In genomic region chr2:74020717-74021406, GRCh38 we compare ENCODE assay signal across 10 cellular contexts. TPM values are rescaled to one million over a fixed set of nuclear protein-coding genes. Genes with fewer than 3 reads are reported as not detected.
DNase-seq lines count a peak whose midpoint lies in the region; ATAC-seq and TF ChIP-seq lines count a peak whose summit lies in the region.
"Had no signal": no experiment of that assay in that cellular context is flagged by ENCODE, and none has a peak within 500 bp of the region (broad histone marks: within the 10 kb centered on the region; RNA-seq: fewer than 3 reads in every experiment).

No MANE protein-coding gene starts in this region.

- H3K36me3 ChIP-seq in KMS-11 (ENCODE audit: insufficient read depth): no peaks in the 10 kb centered on the region
- H3K36me3 ChIP-seq in Caco-2 (ENCODE audit: control insufficient read depth, insufficient read depth, low read length): no peaks in the 10 kb centered on the region; the same call in 1 of the 2 replicates
- no peaks in the 10 kb centered on the region for H3K36me3 ChIP-seq in thyroid gland

- H3K4me1 Mint-ChIP-seq in activated CD8-positive, alpha-beta T cell treated with anti-CD3 and anti-CD28 coated beads for 36 hours (ENCODE audit: low read depth): peaks cover 64% of the 10 kb centered on the region
- H3K4me1 Mint-ChIP-seq in naive thymus-derived CD8-positive, alpha-beta T cell: peaks cover 22 to 75% (median 65%) of the 10 kb centered on the region in 4 donors
- no peaks in the 10 kb centered on the region for H3K4me1 Mint-ChIP-seq in Caco-2 (ENCODE audit: low read depth, unreplicated experiment)

- TF ChIP-seq CTCF in GM12865 (IDR thresholded peaks at IDR 0.05; ENCODE audit: insufficient read depth, low read depth, low read length, missing control alignments) (no peak), KMS-11 (conservative IDR thresholded peaks at IDR 0.05; ENCODE audit: low read depth, low read length) (no peak), Caco-2 (IDR thresholded peaks at IDR 0.05; ENCODE audit: insufficient read depth in 1 of 2, low read depth in 1 of 2, low read length in 1 of 2, severe bottlenecking in 1 of 2, unreplicated experiment in 1 of 2) (no peak), thyroid gland (IDR thresholded peaks at IDR 0.05) (no peak)
- no peak for TF ChIP-seq CTCF in activated CD8-positive, alpha-beta T cell treated with anti-CD3 and anti-CD28 coated beads for 36 hours (IDR thresholded peaks at IDR 0.05)

- WGBS in thyroid gland, 2 donors: 65 to 75% methylated on average over 5 to 9 of the region's 9 CpGs

- POLR2A ChIA-PET in activated CD8-positive, alpha-beta T cell treated with anti-CD3 and anti-CD28 coated beads for 36 hours (lab: Charles Lee): interaction anchor here (1.0 kb wide), 1 partner anchor 17 kb away, joined by 3 read pairs; no protein-coding TSS in a partner anchor
- POLR2A ChIA-PET in naive thymus-derived CD8-positive, alpha-beta T cell (lab: Charles Lee): interaction anchor here (1.1 kb wide), 2 partner anchors 9 to 18 kb away, joined by 3 to 4 read pairs; no protein-coding TSS in a partner anchor
- POLR2A ChIA-PET in Caco-2 (lab: Charles Lee): interaction anchor here (0.6 kb wide), 1 partner anchor 67 kb away, joined by 3 read pairs; no protein-coding TSS in a partner anchor

- no TSS peak for BruUV-seq in Caco-2 (replicated peaks; lab: Mats Ljungman, UMichigan)

- H3K27me3 ChIP-seq in KMS-11 (ENCODE audit: insufficient read depth, low read depth) (no peaks in the 10 kb centered on the region), Caco-2 (replicated peaks; ENCODE audit: control insufficient read depth, insufficient read depth, low read length) (no peaks in the 10 kb centered on the region), thyroid gland (no peaks in the 10 kb centered on the region)

- CTCF ChIA-PET in activated CD8-positive, alpha-beta T cell treated with anti-CD3 and anti-CD28 coated beads for 36 hours (lab: Charles Lee): interaction anchor here (1.1 to 1.5 kb wide), 7 partner anchors 10 to 197 kb away, joined by 3 to 5 read pairs (median 4); partner anchors contain the start of gene BOLA3
- CTCF ChIA-PET in Caco-2 (lab: Charles Lee): no interaction called here

- DNase-seq in GM12865 (ENCODE audit: low read depth) (peak; percentile 45), Caco-2 (no peak), thyroid gland (no peak)
- no peak for DNase-seq in activated CD8-positive, alpha-beta T cell treated with anti-CD3 and anti-CD28 coated beads for 36 hours
- DNase-seq in naive thymus-derived CD8-positive, alpha-beta T cell: no peak
- DNase-seq in central memory CD4-positive, alpha-beta T cell: no peak
- DNase-seq: activated gamma-delta T cell treated with Interleukin-2 at 50 U/mL for 16 hours, GDM1 had no signal

- no peaks in the 10 kb centered on the region for H3K9me3 Mint-ChIP-seq in activated CD8-positive, alpha-beta T cell treated with anti-CD3 and anti-CD28 coated beads for 36 hours
- H3K9me3 Mint-ChIP-seq in naive thymus-derived CD8-positive, alpha-beta T cell: no peaks in the 10 kb centered on the region
- no peaks in the 10 kb centered on the region for H3K9me3 Mint-ChIP-seq in Caco-2 (ENCODE audit: unreplicated experiment)

- H2AFZ ChIP-seq in KMS-11 (ENCODE audit: low read depth): no peak overlapping the region

- peaks cover 15% of the 10 kb centered on the region; the same call in 1 of the 2 replicates for H3K79me2 ChIP-seq in KMS-11 (ENCODE audit: insufficient read depth, low read depth)

- no peak overlapping the region for H3K4me3 Mint-ChIP-seq in activated CD8-positive, alpha-beta T cell treated with anti-CD3 and anti-CD28 coated beads for 36 hours
- H3K4me3 Mint-ChIP-seq in naive thymus-derived CD8-positive, alpha-beta T cell: peak overlapping the region in 3 of 10 donors; percentile 11 to 45 (median 43)
- no peak overlapping the region for H3K4me3 Mint-ChIP-seq in Caco-2 (ENCODE audit: unreplicated experiment)

- H3K9ac ChIP-seq in KMS-11: no peak overlapping the region

- peak overlapping the region; percentile 73 for H3K27ac Mint-ChIP-seq in activated CD8-positive, alpha-beta T cell treated with anti-CD3 and anti-CD28 coated beads for 36 hours
- peak overlapping the region in 8 of 10 donors; percentile 58 to 86 (median 78) for H3K27ac Mint-ChIP-seq in naive thymus-derived CD8-positive, alpha-beta T cell
- no peak overlapping the region for H3K27ac Mint-ChIP-seq in Caco-2 (ENCODE audit: unreplicated experiment)

- H3K4me3 ChIP-seq in GM12865 (ENCODE audit: low read depth, low read length) (no peak overlapping the region), KMS-11 (IDR thresholded peaks at IDR 0.05; ENCODE audit: insufficient read depth, low read depth, low read length) (no peak overlapping the region), Caco-2 (ENCODE audit: low read depth, low read length) (no peak overlapping the region), thyroid gland (replicated peaks in 1 of 3) (no peak overlapping the region)

- H4K20me1 ChIP-seq in KMS-11 (ENCODE audit: insufficient read depth): 0 out of 2 replicates have a peak, but pooled peaks cover 3% of the 10 kb centered on the region

- no peaks in the 10 kb centered on the region for H3K27me3 Mint-ChIP-seq in activated CD8-positive, alpha-beta T cell treated with anti-CD3 and anti-CD28 coated beads for 36 hours
- H3K27me3 Mint-ChIP-seq in naive thymus-derived CD8-positive, alpha-beta T cell: no peaks in the 10 kb centered on the region
- no peaks in the 10 kb centered on the region for H3K27me3 Mint-ChIP-seq in Caco-2 (ENCODE audit: insufficient read depth, unreplicated experiment)

- peaks cover 40% of the 10 kb centered on the region for H3K4me1 ChIP-seq in KMS-11 (ENCODE audit: low read depth, poor library complexity, severe bottlenecking)
- H3K4me1 ChIP-seq in Caco-2: no peaks in the 10 kb centered on the region
- peaks cover 0 to 6% of the 10 kb centered on the region in 2 donors for H3K4me1 ChIP-seq in thyroid gland

- TF ChIP-seq POLR2A in thyroid gland (IDR thresholded peaks at IDR 0.05): no peak

- H3K27ac ChIP-seq in KMS-11 (no peak overlapping the region; the same call in 1 of the 2 replicates), thyroid gland (no peak overlapping the region)

- ATAC-seq in activated CD8-positive, alpha-beta T cell treated with anti-CD3 and anti-CD28 coated beads for 36 hours: no peak
- peak in 1 of 2 donors; percentile 35 for ATAC-seq in naive thymus-derived CD8-positive, alpha-beta T cell
- ATAC-seq in HG03520 (IDR thresholded peaks at IDR 0.05; ENCODE audit: unreplicated experiment): no peak

- H3K4me2 ChIP-seq in KMS-11: peak overlapping the region; percentile 16; the same call in 1 of the 2 replicates

- intact Hi-C loops in activated CD8-positive, alpha-beta T cell treated with anti-CD3 and anti-CD28 coated beads for 36 hours (cut with micrococcal nuclease): no loop called here
- intact Hi-C loops in Caco-2 (cut with micrococcal nuclease; ENCODE audit: unreplicated experiment) (no loop called here), thyroid gland (cut with DNase I) (no loop called here)

- no peaks in the 10 kb centered on the region; the same call in 1 of the 2 replicates for H3K9me3 ChIP-seq in Caco-2
- H3K9me3 ChIP-seq in thyroid gland: no peaks in the 10 kb centered on the region

- peaks cover 15% of the 10 kb centered on the region for H3K36me3 Mint-ChIP-seq in activated CD8-positive, alpha-beta T cell treated with anti-CD3 and anti-CD28 coated beads for 36 hours (ENCODE audit: low read depth)
- peaks cover 0 to 15% (median 0%) of the 10 kb centered on the region in 3 donors for H3K36me3 Mint-ChIP-seq in naive thymus-derived CD8-positive, alpha-beta T cell
- peaks cover 11% of the 10 kb centered on the region for H3K36me3 Mint-ChIP-seq in Caco-2 (ENCODE audit: insufficient read depth, unreplicated experiment)

RNA-seq across cellular contexts. Expression of gene TET3, which starts 36.2 kb away (rescaled TPM):
- total RNA-seq in activated CD8-positive, alpha-beta T cell treated with anti-CD3 and anti-CD28 coated beads for 36 hours: 10 to 100 TPM; 15.5 to 16.4 TPM
- 10 to 100 TPM; 30.1 to 30.5 TPM for total RNA-seq in naive thymus-derived CD8-positive, alpha-beta T cell
- 1 to 10 TPM in 1 of 3 donors, under 1 TPM in 2; 0.46 to 1.0 (median 0.61) TPM for polyA plus RNA-seq in naive thymus-derived CD8-positive, alpha-beta T cell
- total RNA-seq in Caco-2 (2022) (27.5 and 27.8 TPM in 2 replicates), thyroid gland (10 to 100 TPM in 1 of 4 donors, 1 to 10 TPM in 3; 6.4 to 10.8 (median 7.5) TPM)
